In the genomic region with DNA sequence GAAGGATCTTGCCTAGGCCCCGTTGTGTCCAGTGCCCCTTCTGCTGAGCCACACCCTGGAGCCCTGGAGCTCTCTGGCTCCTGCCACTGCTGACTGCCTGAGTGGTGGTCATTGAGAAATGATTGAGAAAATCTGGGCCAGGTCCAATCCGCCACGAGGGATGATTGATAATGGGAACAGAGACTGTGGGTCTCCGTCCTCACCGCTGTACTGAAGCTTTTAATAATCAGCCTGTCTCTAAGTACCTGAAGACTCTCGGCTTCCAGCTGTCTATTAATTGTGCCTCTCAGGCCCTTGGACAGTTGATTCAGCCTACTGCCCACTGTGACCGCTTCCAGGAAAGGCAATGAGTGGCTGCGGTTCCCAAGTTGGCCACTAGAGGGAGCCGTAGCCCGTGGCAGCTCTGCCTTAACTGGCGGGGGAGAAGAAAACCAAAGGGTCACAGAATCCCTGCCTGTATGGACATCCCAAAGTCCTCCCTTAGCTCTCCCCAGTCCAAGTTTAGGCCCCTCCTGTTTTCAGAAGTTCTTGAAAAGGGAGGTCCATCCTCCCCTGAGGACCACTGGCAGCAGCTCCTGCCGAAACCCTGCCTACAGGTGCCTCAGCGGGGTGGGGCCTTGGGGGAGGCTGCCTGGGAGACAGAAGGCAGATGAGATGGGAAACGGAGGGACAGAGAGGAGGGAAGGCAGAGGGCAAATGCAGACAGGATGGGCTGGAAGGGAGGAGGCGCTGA, we compare ENCODE assay signal across 2 cellular contexts.
TF ChIP-seq lines count a peak whose summit lies in the region.

No MANE protein-coding gene starts in this region.

TF ChIP-seq in HEK293, 187 proteins besides CTCF, POLR2A, EP300 and RAD21 (continued from another document):
- TF ChIP-seq ZNF654 (tag by site-specific recombination; IDR thresholded peaks at IDR 0.05; ENCODE audit: low read depth) = peak; percentile 84
- TF ChIP-seq SCRT2 (tag by site-specific recombination; IDR thresholded peaks at IDR 0.05) = peak; percentile 77
- no peak for TF ChIP-seq REPIN1 (tag by site-specific recombination; IDR thresholded peaks at IDR 0.05; ENCODE audit: low read depth)
- no peak for TF ChIP-seq ZNF48 (tag by site-specific recombination; IDR thresholded peaks at IDR 0.05)
- TF ChIP-seq ZNF510 (tag by site-specific recombination; IDR thresholded peaks at IDR 0.05; ENCODE audit: insufficient replicate concordance) = no peak
- TF ChIP-seq PRDM1 (tag by site-specific recombination; IDR thresholded peaks at IDR 0.05) = no peak
- no peak for TF ChIP-seq SETDB1 (IDR thresholded peaks at IDR 0.05; ENCODE audit: insufficient read length, low read length)
- TF ChIP-seq, protein P1, sequence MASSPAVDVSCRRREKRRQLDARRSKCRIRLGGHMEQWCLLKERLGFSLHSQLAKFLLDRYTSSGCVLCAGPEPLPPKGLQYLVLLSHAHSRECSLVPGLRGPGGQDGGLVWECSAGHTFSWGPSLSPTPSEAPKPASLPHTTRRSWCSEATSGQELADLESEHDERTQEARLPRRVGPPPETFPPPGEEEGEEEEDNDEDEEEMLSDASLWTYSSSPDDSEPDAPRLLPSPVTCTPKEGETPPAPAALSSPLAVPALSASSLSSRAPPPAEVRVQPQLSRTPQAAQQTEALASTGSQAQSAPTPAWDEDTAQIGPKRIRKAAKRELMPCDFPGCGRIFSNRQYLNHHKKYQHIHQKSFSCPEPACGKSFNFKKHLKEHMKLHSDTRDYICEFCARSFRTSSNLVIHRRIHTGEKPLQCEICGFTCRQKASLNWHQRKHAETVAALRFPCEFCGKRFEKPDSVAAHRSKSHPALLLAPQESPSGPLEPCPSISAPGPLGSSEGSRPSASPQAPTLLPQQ (tag by site-specific recombination; IDR thresholded peaks at IDR 0.05) = no peak
- no peak for TF ChIP-seq ZNF596 (tag by site-specific recombination; IDR thresholded peaks at IDR 0.05)
- TF ChIP-seq OSR2 (tag by site-specific recombination; IDR thresholded peaks at IDR 0.05) = no peak
- no peak for TF ChIP-seq ZNF19 (tag by site-specific recombination; IDR thresholded peaks at IDR 0.05; ENCODE audit: low read depth)
- peak; percentile 42; the same call in 1 of the 2 replicates for TF ChIP-seq ZNF2 (tag by site-specific recombination; IDR thresholded peaks at IDR 0.05)
- TF ChIP-seq ZNF211 (tag by site-specific recombination; IDR thresholded peaks at IDR 0.05; ENCODE audit: low read depth) = no peak
- TF ChIP-seq KLF7 (tag by site-specific recombination; IDR thresholded peaks at IDR 0.05; ENCODE audit: borderline replicate concordance) = no peak
- no peak for TF ChIP-seq MZF1 (tag by site-specific recombination; IDR thresholded peaks at IDR 0.05; ENCODE audit: borderline replicate concordance)

TF ChIP-seq in liver, 16 proteins besides CTCF, POLR2A, EP300 and RAD21 (continued from another document):
- TF ChIP-seq REST (IDR thresholded peaks at IDR 0.05) (no peak), ATF3 (IDR thresholded peaks at IDR 0.05) (no peak), EGR1 (IDR thresholded peaks at IDR 0.05; ENCODE audit: low read depth in 2 of 2) (no peak), TAF1 (conservative IDR thresholded peaks at IDR 0.05) (no peak), MAX (IDR thresholded peaks at IDR 0.05) (no peak), GABPA (IDR thresholded peaks at IDR 0.05 in 1 of 2, conservative IDR thresholded peaks at IDR 0.05 in 1 of 2) (no peak), RXRA (IDR thresholded peaks at IDR 0.05) (no peak), YY1 (IDR thresholded peaks at IDR 0.05) (no peak), SP1 (IDR thresholded peaks at IDR 0.05) (no peak), NR2F2 (IDR thresholded peaks at IDR 0.05) (no peak), JUND (IDR thresholded peaks at IDR 0.05) (no peak)
